ENCODE assay signal across 14 cellular contexts in genomic region chr1:201624741-201625646, GRCh38.
A peak's percentile ranks its signal among the peaks of the same experiment; 100 is the strongest.
DNase-seq lines count a peak whose midpoint lies in the region; ATAC-seq and TF ChIP-seq lines count a peak whose summit lies in the region.
"Had no signal": no experiment of that assay in that cellular context is flagged by ENCODE, and none has a peak within 500 bp of the region (broad histone marks: within the 10 kb centered on the region; RNA-seq: fewer than 3 reads in every experiment).

No MANE protein-coding gene starts in this region.

- no peaks in the 10 kb centered on the region for H3K9me3 Mint-ChIP-seq in activated T-helper 1 cell treated with anti-CD3 and anti-CD28 coated beads, Interleukin-12 subunit alpha, Interleukin-12 subunit beta, Interleukin-2, Interleukin-4 antibody, amounts not matched to agents 30 ng/mL and 10 ng/mL and 1 ng/mL, durations not matched to agents 14 hours and 24 hours and 36 hours
- H3K9me3 Mint-ChIP-seq in activated CD8-positive, alpha-beta T cell treated with anti-CD3 and anti-CD28 coated beads, Interleukin-2, amount 10 ng/mL, durations not matched to agents 7 days and 5 days (ENCODE audit: insufficient read depth), result no peaks in the 10 kb centered on the region
- H3K9me3 Mint-ChIP-seq: activated CD4-positive, alpha-beta T cell treated with anti-CD3 and anti-CD28 coated beads, Interleukin-2, amount 10 ng/mL, durations not matched to agents 24 days and 14 days; CD4-positive, alpha-beta memory T cell; neural crest cell; stimulated activated naive CD8-positive, alpha-beta T cell treated with anti-CD3 and anti-CD28 coated beads, Interleukin-15, Interleukin-2, amounts not matched to agents 100 ng/mL and 50 ng/mL, for 24 hours had no signal

- no TSS peak for BruUV-seq in IMR-90 (replicated peaks; lab: Mats Ljungman, UMichigan)

- H3K27ac Mint-ChIP-seq in activated T-helper 1 cell treated with anti-CD3 and anti-CD28 coated beads, Interleukin-12 subunit alpha, Interleukin-12 subunit beta, Interleukin-2, Interleukin-4 antibody, amounts not matched to agents 30 ng/mL and 10 ng/mL and 1 ng/mL, durations not matched to agents 14 hours and 24 hours and 36 hours, result no peak overlapping the region
- H3K27ac Mint-ChIP-seq in activated CD8-positive, alpha-beta T cell treated with anti-CD3 and anti-CD28 coated beads, Interleukin-2, amount 10 ng/mL, durations not matched to agents 7 days and 5 days, result no peak overlapping the region
- H3K27ac Mint-ChIP-seq: activated CD4-positive, alpha-beta T cell treated with anti-CD3 and anti-CD28 coated beads, Interleukin-2, amount 10 ng/mL, durations not matched to agents 24 days and 14 days; CD4-positive, alpha-beta memory T cell; stimulated activated naive CD8-positive, alpha-beta T cell treated with anti-CD3 and anti-CD28 coated beads, Interleukin-15, Interleukin-2, amounts not matched to agents 100 ng/mL and 50 ng/mL, for 24 hours had no signal

- H3K27me3 Mint-ChIP-seq in activated T-helper 1 cell treated with anti-CD3 and anti-CD28 coated beads, Interleukin-12 subunit alpha, Interleukin-12 subunit beta, Interleukin-2, Interleukin-4 antibody, amounts not matched to agents 30 ng/mL and 10 ng/mL and 1 ng/mL, durations not matched to agents 14 hours and 24 hours and 36 hours (ENCODE audit: insufficient read depth), result no peaks in the 10 kb centered on the region
- peaks cover 1% of the 10 kb centered on the region for H3K27me3 Mint-ChIP-seq in activated CD8-positive, alpha-beta T cell treated with anti-CD3 and anti-CD28 coated beads, Interleukin-2, amount 10 ng/mL, durations not matched to agents 7 days and 5 days (ENCODE audit: low read depth)
- H3K27me3 Mint-ChIP-seq: stimulated activated naive CD8-positive, alpha-beta T cell treated with anti-CD3 and anti-CD28 coated beads, Interleukin-15, Interleukin-2, amounts not matched to agents 100 ng/mL and 50 ng/mL, for 24 hours had no signal

- H2AFZ ChIP-seq in IMR-90 (replicated peaks; ENCODE audit: low read length, poor library complexity), result no peak overlapping the region

- H3K4me1 ChIP-seq in IMR-90 (ENCODE audit: control insufficient read depth, insufficient read depth, low read length), result peaks cover 13% of the 10 kb centered on the region
- H3K4me1 ChIP-seq in sigmoid colon, result peaks cover 0 to 14% (median 10%) of the 10 kb centered on the region in 4 donors

- dilution Hi-C loops in IMR-90 (cut with HindIII; ENCODE audit: low sequenced_read_pairs, unreplicated experiment), result no loop called here

- peak overlapping the region; percentile 95 for H2BK120ac ChIP-seq in IMR-90 (ENCODE audit: low read depth, low read length)

- H3K18ac ChIP-seq in IMR-90 (ENCODE audit: low read depth, low read length), result peak overlapping the region; percentile 10

- peak; percentile 93 for ATAC-seq in IMR-90 (ENCODE audit: low read depth)
- ATAC-seq in activated CD8-positive, alpha-beta T cell treated with anti-CD3 and anti-CD28 coated beads, Interleukin-2, amount 10 ng/mL, durations not matched to agents 7 days and 5 days, result no peak

- H4K20me1 ChIP-seq in IMR-90 (ENCODE audit: insufficient read depth, low read length), result peaks cover 4% of the 10 kb centered on the region; the same call in 1 of the 2 replicates

- no peak for TF ChIP-seq EP300 in sigmoid colon (IDR thresholded peaks at IDR 0.05)

- no peaks in the 10 kb centered on the region for H3K9me3 ChIP-seq in IMR-90 (ENCODE audit: control insufficient read depth, insufficient read depth, low read length)
- H3K9me3 ChIP-seq in sigmoid colon, result no peaks in the 10 kb centered on the region

- POLR2A ChIA-PET in IMR-90 (lab: Charles Lee; ENCODE audit: unreplicated experiment), result interaction anchor here (0.5 to 0.7 kb wide), 2 partner anchors 11 to 21 kb away, joined by 3 to 4 read pairs; no protein-coding TSS in a partner anchor
- POLR2A ChIA-PET in activated CD8-positive, alpha-beta T cell treated with anti-CD3 and anti-CD28 coated beads, Interleukin-2, amount 10 ng/mL, durations not matched to agents 7 days and 5 days (lab: Charles Lee), result no interaction called here

- H4K91ac ChIP-seq in IMR-90 (ENCODE audit: insufficient read depth, low read depth, low read length), result peak overlapping the region; percentile 42; the same call in 1 of the 2 replicates

- peaks cover 30% of the 10 kb centered on the region for H3K9me1 ChIP-seq in IMR-90 (ENCODE audit: insufficient read depth, low read length)

- 20% methylated on average over 1 of the region's 7 CpGs; no CpG with 5 or more reads in 1 of the 2 experiments for WGBS in IMR-90 (ENCODE audit: extremely low coverage in 2 of 2, insufficient read length in 1 of 2), 2 experiments
- 80 to 84% methylated on average over 7 of the region's 7 CpGs for WGBS in sigmoid colon, 2 donors

- peak overlapping the region; percentile 66 for H2BK5ac ChIP-seq in IMR-90 (ENCODE audit: low read depth, low read length, poor library complexity, severe bottlenecking)

- peak overlapping the region; percentile 42; the same call in 1 of the 2 replicates for H3K14ac ChIP-seq in IMR-90 (replicated peaks; ENCODE audit: low read depth, low read length)

- H2BK15ac ChIP-seq in IMR-90 (ENCODE audit: low read depth, low read length), result peak overlapping the region; percentile 31; the same call in 2 of the 3 replicates

- peak; percentile 88 for DNase-seq in AG08395 (ENCODE audit: low spot score)
- peak; percentile 98 for DNase-seq in IMR-90
- DNase-seq in cardiac fibroblast (ENCODE audit: low read depth in 2 of 2), result peak; percentile 94 to 98
- peak; percentile 90 for DNase-seq in non-pigmented ciliary epithelial cell (ENCODE audit: low read depth)
- DNase-seq in sigmoid colon, result no peak
- DNase-seq in activated T-helper 1 cell treated with anti-CD3 and anti-CD28 coated beads, Interleukin-12 subunit alpha, Interleukin-12 subunit beta, Interleukin-2, Interleukin-4 antibody, amounts not matched to agents 30 ng/mL and 10 ng/mL and 1 ng/mL, durations not matched to agents 14 hours and 24 hours and 36 hours (ENCODE audit: low spot score), result no peak
- DNase-seq in activated CD8-positive, alpha-beta T cell treated with anti-CD3 and anti-CD28 coated beads, Interleukin-2, amount 10 ng/mL, durations not matched to agents 7 days and 5 days, result no peak
- DNase-seq in NCI-H2081 treated with DMSO at 0.1 percent for 48 hours (lab: John Stamatoyannopoulos, UW), result no peak
- DNase-seq: activated CD4-positive, alpha-beta T cell treated with anti-CD3 and anti-CD28 coated beads, Interleukin-2, amount 10 ng/mL, durations not matched to agents 24 days and 14 days; activated naive CD4-positive, alpha-beta T cell; CD4-positive, alpha-beta memory T cell; NCI-H510A had no signal

- CTCF ChIA-PET in IMR-90 (lab: Yijun Ruan, JAX), result interaction anchor here (0.6 to 1.2 kb wide), 3 partner anchors 22 to 65 kb away, joined by 3 to 7 read pairs (median 4); no protein-coding TSS in a partner anchor
- CTCF ChIA-PET in activated CD8-positive, alpha-beta T cell treated with anti-CD3 and anti-CD28 coated beads, Interleukin-2, amount 10 ng/mL, durations not matched to agents 7 days and 5 days (lab: Charles Lee), result no interaction called here

- no peak overlapping the region for H3K4me3 Mint-ChIP-seq in activated T-helper 1 cell treated with anti-CD3 and anti-CD28 coated beads, Interleukin-12 subunit alpha, Interleukin-12 subunit beta, Interleukin-2, Interleukin-4 antibody, amounts not matched to agents 30 ng/mL and 10 ng/mL and 1 ng/mL, durations not matched to agents 14 hours and 24 hours and 36 hours
- no peak overlapping the region for H3K4me3 Mint-ChIP-seq in activated CD8-positive, alpha-beta T cell treated with anti-CD3 and anti-CD28 coated beads, Interleukin-2, amount 10 ng/mL, durations not matched to agents 7 days and 5 days
- H3K4me3 Mint-ChIP-seq: activated CD4-positive, alpha-beta T cell treated with anti-CD3 and anti-CD28 coated beads, Interleukin-2, amount 10 ng/mL, durations not matched to agents 24 days and 14 days; CD4-positive, alpha-beta memory T cell; neural crest cell; stimulated activated naive CD8-positive, alpha-beta T cell treated with anti-CD3 and anti-CD28 coated beads, Interleukin-15, Interleukin-2, amounts not matched to agents 100 ng/mL and 50 ng/mL, for 24 hours had no signal

- H3K36me3 ChIP-seq in IMR-90 (ENCODE audit: control insufficient read depth, insufficient read depth, low read length), result peaks cover 14% of the 10 kb centered on the region
- peaks cover 0 to 20% (median 11%) of the 10 kb centered on the region in 4 donors for H3K36me3 ChIP-seq in sigmoid colon

- H3K4me3 ChIP-seq in IMR-90 (ENCODE audit: insufficient read depth, low read depth, low read length), result no peak overlapping the region
- no peak overlapping the region for H3K4me3 ChIP-seq in cardiac fibroblast (replicated peaks in 1 of 2; ENCODE audit: low read depth in 2 of 2, low read length in 2 of 2)
- H3K4me3 ChIP-seq in sigmoid colon, result no peak overlapping the region

- H4K5ac ChIP-seq in IMR-90 (ENCODE audit: low read depth, low read length), result no peak overlapping the region

- in situ Hi-C loops in IMR-90 (cut with MboI; ENCODE audit: low sequenced_read_pairs), result loop anchor here (10.0 kb wide), 1 partner anchor 60 kb away; no protein-coding TSS in a partner anchor

- TF ChIP-seq POLR2A in IMR-90 (IDR thresholded peaks at IDR 0.05; ENCODE audit: low read depth, low read length) (no peak), sigmoid colon (IDR thresholded peaks at IDR 0.05) (no peak)

- peak overlapping the region; percentile 54; the same call in 1 of the 2 replicates for H3K4ac ChIP-seq in IMR-90 (ENCODE audit: low read depth, low read length)

- TF ChIP-seq CTCF in IMR-90 (conservative IDR thresholded peaks at IDR 0.05; ENCODE audit: low read depth, low read length), result peak; percentile 59
- no peak for TF ChIP-seq CTCF in cardiac fibroblast (IDR thresholded peaks at IDR 0.05; ENCODE audit: low read depth, low read length)
- no peak for TF ChIP-seq CTCF in sigmoid colon (IDR thresholded peaks at IDR 0.05)

- H3K56ac ChIP-seq in IMR-90 (ENCODE audit: extremely low read depth, insufficient read depth, low read length), result no peak overlapping the region

- peaks cover 35 to 65% of the 10 kb centered on the region in 2 experiments for H3K79me1 ChIP-seq in IMR-90 (ENCODE audit: low read depth in 1 of 2, low read length in 2 of 2)

- H3K36me3 Mint-ChIP-seq in activated T-helper 1 cell treated with anti-CD3 and anti-CD28 coated beads, Interleukin-12 subunit alpha, Interleukin-12 subunit beta, Interleukin-2, Interleukin-4 antibody, amounts not matched to agents 30 ng/mL and 10 ng/mL and 1 ng/mL, durations not matched to agents 14 hours and 24 hours and 36 hours (ENCODE audit: low read depth), result no peaks in the 10 kb centered on the region
- no peaks in the 10 kb centered on the region for H3K36me3 Mint-ChIP-seq in activated CD8-positive, alpha-beta T cell treated with anti-CD3 and anti-CD28 coated beads, Interleukin-2, amount 10 ng/mL, durations not matched to agents 7 days and 5 days (ENCODE audit: low read depth)
- H3K36me3 Mint-ChIP-seq: CD4-positive, alpha-beta memory T cell had no signal

- H4K8ac ChIP-seq in IMR-90 (ENCODE audit: low read depth in 2 of 2, low read length in 2 of 2), result peak overlapping the region in 1 of 2 experiments; percentile 49; a peak in 2 of 4 replicates

- intact Hi-C loops in IMR-90 (cut with micrococcal nuclease) (loop anchor here (1.0 kb wide), 3 partner anchors 20 to 66 kb away; no protein-coding TSS in a partner anchor), sigmoid colon (cut with DNase I) (no loop called here)
- intact Hi-C loops in activated T-helper 1 cell treated with anti-CD3 and anti-CD28 coated beads, Interleukin-12 subunit alpha, Interleukin-12 subunit beta, Interleukin-2, Interleukin-4 antibody, amounts not matched to agents 30 ng/mL and 10 ng/mL and 1 ng/mL, durations not matched to agents 14 hours and 24 hours and 36 hours (cut with micrococcal nuclease), result no loop called here

- no peaks in the 10 kb centered on the region for H3K4me1 Mint-ChIP-seq in activated T-helper 1 cell treated with anti-CD3 and anti-CD28 coated beads, Interleukin-12 subunit alpha, Interleukin-12 subunit beta, Interleukin-2, Interleukin-4 antibody, amounts not matched to agents 30 ng/mL and 10 ng/mL and 1 ng/mL, durations not matched to agents 14 hours and 24 hours and 36 hours (ENCODE audit: low read depth)
- no peaks in the 10 kb centered on the region for H3K4me1 Mint-ChIP-seq in activated CD8-positive, alpha-beta T cell treated with anti-CD3 and anti-CD28 coated beads, Interleukin-2, amount 10 ng/mL, durations not matched to agents 7 days and 5 days (ENCODE audit: low read depth)
- H3K4me1 Mint-ChIP-seq: activated CD4-positive, alpha-beta T cell treated with anti-CD3 and anti-CD28 coated beads, Interleukin-2, amount 10 ng/mL, durations not matched to agents 24 days and 14 days; CD4-positive, alpha-beta memory T cell had no signal

- no peaks in the 10 kb centered on the region for H3K27me3 ChIP-seq in IMR-90 (ENCODE audit: control insufficient read depth, insufficient read depth, low read length)
- no peaks in the 10 kb centered on the region for H3K27me3 ChIP-seq in sigmoid colon

- no peak overlapping the region for H3K4me2 ChIP-seq in IMR-90 (ENCODE audit: low read depth, low read length)

- peak; percentile 69 for TF ChIP-seq RAD21 in IMR-90 (IDR thresholded peaks at IDR 0.05; ENCODE audit: low read length)

- H3K23ac ChIP-seq in IMR-90 (ENCODE audit: low read depth, low read length), result 0 out of 2 replicates have a peak overlapping the region, but pooled peaks have one; percentile 12

- no peak overlapping the region for H2AK9ac ChIP-seq in IMR-90 (replicated peaks; ENCODE audit: low read depth, low read length, poor library complexity)

- peak overlapping the region; percentile 73; the same call in 1 of the 2 replicates for H2BK20ac ChIP-seq in IMR-90 (ENCODE audit: low read depth, low read length)

- H3K9ac ChIP-seq in IMR-90 (ENCODE audit: low read depth, low read length), result no peak overlapping the region

- no peak overlapping the region for H2AK5ac ChIP-seq in IMR-90 (ENCODE audit: low read depth, low read length)

- H3K27ac ChIP-seq in IMR-90 (ENCODE audit: insufficient read depth, low read length) (peak overlapping the region; percentile 55; the same call in 1 of the 2 replicates), sigmoid colon (peak overlapping the region in 1 of 4 donors; percentile 35)

Comparison
In these comparisons a context has a peak if more than half of its experiments do, and no peak if none do; other contexts are left out.
1. DNase-seq: peak in AG08395 (single experiment), IMR-90 (single experiment), cardiac fibroblast (2 of 2) and non-pigmented ciliary epithelial cell (single experiment); none in sigmoid colon (single experiment), activated T-helper 1 cell treated with anti-CD3 and anti-CD28 coated beads, Interleukin-12 subunit alpha, Interleukin-12 subunit beta, Interleukin-2, Interleukin-4 antibody, amounts not matched to agents 30 ng/mL and 10 ng/mL and 1 ng/mL, durations not matched to agents 14 hours and 24 hours and 36 hours (single experiment), activated CD8-positive, alpha-beta T cell treated with anti-CD3 and anti-CD28 coated beads, Interleukin-2, amount 10 ng/mL, durations not matched to agents 7 days and 5 days (single experiment) and NCI-H2081 treated with DMSO at 0.1 percent for 48 hours (single experiment).